ENCODE assay signal across 10 cellular contexts in genomic region chr3:188929138-188929537, GRCh38.
DNase-seq lines count a peak whose midpoint lies in the region; TF ChIP-seq lines count a peak whose summit lies in the region.
"Had no signal": no experiment of that assay in that cellular context is flagged by ENCODE, and none has a peak within 500 bp of the region (broad histone marks: within the 10 kb centered on the region; RNA-seq: fewer than 3 reads in every experiment).

No MANE protein-coding gene starts in this region.

- no peak overlapping the region for H3K4me2 ChIP-seq in parathyroid adenoma (ENCODE audit: low read length)
- H3K4me2 ChIP-seq: KMS-11 had no signal

- H3K9me3 ChIP-seq in parathyroid adenoma (ENCODE audit: control insufficient read depth, low read length), result no peaks in the 10 kb centered on the region

- TF ChIP-seq CTCF in fibroblast of pulmonary artery (IDR thresholded peaks at IDR 0.05; ENCODE audit: low read length, missing control alignments), result peak; percentile 32
- TF ChIP-seq CTCF in parathyroid adenoma (IDR thresholded peaks at IDR 0.05), result no peak

- DNase-seq in NCI-H2081 (lab: John Stamatoyannopoulos, UW), result peak; percentile 26 to 38
- DNase-seq in NCI-H2081 treated with DMSO at 0.1 percent for 48 hours (lab: John Stamatoyannopoulos, UW), result no peak
- DNase-seq in SW480 (ENCODE audit: low spot score), result peak; percentile 34
- no peak for DNase-seq in fibroblast of pulmonary artery (ENCODE audit: low read depth)
- no peak for DNase-seq in activated effector memory CD4-positive, alpha-beta T cell treated with Interleukin-2 at 50 U/mL for 16 hours
- DNase-seq in AG08396 (ENCODE audit: low spot score), result no peak
- no peak for DNase-seq in ACHN
- DNase-seq: activated gamma-delta T cell treated with Interleukin-2 at 50 U/mL for 16 hours had no signal

- no peak overlapping the region for H3K4me3 ChIP-seq in fibroblast of pulmonary artery (replicated peaks; ENCODE audit: low read depth, low read length)
- H3K4me3 ChIP-seq in parathyroid adenoma (ENCODE audit: low read depth, low read length), result no peak overlapping the region

- in situ Hi-C loops in ACHN (cut with HindIII; ENCODE audit: low pct_ligation_motif_present, low pct_unique_long_range_greater_than_20kb, low sequenced_read_pairs), result no loop called here

- no peaks in the 10 kb centered on the region for H3K27me3 ChIP-seq in parathyroid adenoma (ENCODE audit: control insufficient read depth, insufficient read depth, low read length)

- H2AFZ ChIP-seq in parathyroid adenoma, result peak overlapping the region; percentile 3

- H3K4me1 ChIP-seq in parathyroid adenoma, result peaks cover 10% of the 10 kb centered on the region

- no peaks in the 10 kb centered on the region for H3K36me3 ChIP-seq in parathyroid adenoma (ENCODE audit: control insufficient read depth, insufficient read depth, low read length)

- H3K79me2 ChIP-seq in parathyroid adenoma, result no peaks in the 10 kb centered on the region

- no peak overlapping the region for H3K9ac ChIP-seq in parathyroid adenoma
- H3K9ac ChIP-seq: KMS-11 had no signal

- H3K27ac ChIP-seq in parathyroid adenoma, result no peak overlapping the region
- H3K27ac ChIP-seq: KMS-11 had no signal

Comparison
In these comparisons a context has a peak if more than half of its experiments do, and no peak if none do; other contexts are left out.
1. DNase-seq: peak in NCI-H2081 (2 of 2) and SW480 (single experiment); none in NCI-H2081 treated with DMSO at 0.1 percent for 48 hours (single experiment), fibroblast of pulmonary artery (single experiment), activated effector memory CD4-positive, alpha-beta T cell treated with Interleukin-2 at 50 U/mL for 16 hours (single experiment), AG08396 (single experiment) and ACHN (single experiment).